ENCODE assay signal across 8 cellular contexts in genomic region chr2:20822535-20823490, GRCh38. TPM values are rescaled to one million over a fixed set of nuclear protein-coding genes. Genes with fewer than 3 reads are reported as not detected.
DNase-seq lines count a peak whose midpoint lies in the region; ATAC-seq and TF ChIP-seq lines count a peak whose summit lies in the region.

TSS of gene LDAH (minus strand) at chr2:20823101. CDS start at chr2:20801463, 21,638 bp downstream.

- peak within 1 kb of the TSS; percentile 89 for H2AFZ ChIP-seq in SU-DHL-6 (ENCODE audit: low read depth, low read length, severe bottlenecking)

- peaks cover 5% of the 10 kb centered on the region for H3K36me3 Mint-ChIP-seq in activated naive CD8-positive, alpha-beta T cell treated with anti-CD3 and anti-CD28 coated beads, Interleukin-2, amount 10 ng/mL, durations not matched to agents 7 days and 5 days

- ATAC-seq in HG02623 (IDR thresholded peaks at IDR 0.05; ENCODE audit: unreplicated experiment) (peak; percentile 88), Right ventricle myocardium inferior (peak; percentile 95)
- ATAC-seq in activated naive CD8-positive, alpha-beta T cell treated with anti-CD3 and anti-CD28 coated beads, Interleukin-2, amount 10 ng/mL, durations not matched to agents 7 days and 5 days (ENCODE audit: low read depth): peak; percentile 89

- peak within 1 kb of the TSS; percentile 94 for H3K4me3 Mint-ChIP-seq in activated naive CD8-positive, alpha-beta T cell treated with anti-CD3 and anti-CD28 coated beads, Interleukin-2, amount 10 ng/mL, durations not matched to agents 7 days and 5 days

- H3K4me3 ChIP-seq in SU-DHL-6 (ENCODE audit: insufficient read depth, low read length, poor library complexity, severe bottlenecking): peak within 1 kb of the TSS; percentile 86
- H3K4me3 ChIP-seq in ovary: peak within 1 kb of the TSS; percentile 67
- H3K4me3 ChIP-seq in thymus (ENCODE audit: low read length): peak within 1 kb of the TSS; percentile 76

- peaks cover 2% of the 10 kb centered on the region for H3K27me3 Mint-ChIP-seq in activated naive CD8-positive, alpha-beta T cell treated with anti-CD3 and anti-CD28 coated beads, Interleukin-2, amount 10 ng/mL, durations not matched to agents 7 days and 5 days

- peak within 1 kb of the TSS; percentile 97 for H3K4me2 ChIP-seq in SU-DHL-6 (ENCODE audit: low read depth, low read length, poor library complexity, severe bottlenecking)

- no peaks in the 10 kb centered on the region; the same call in 1 of the 2 replicates for H4K20me1 ChIP-seq in SU-DHL-6 (ENCODE audit: low read depth, low read length)

- no peaks in the 10 kb centered on the region for H3K9me3 Mint-ChIP-seq in activated naive CD8-positive, alpha-beta T cell treated with anti-CD3 and anti-CD28 coated beads, Interleukin-2, amount 10 ng/mL, durations not matched to agents 7 days and 5 days

- H3K27me3 ChIP-seq in SU-DHL-6 (ENCODE audit: low read length) (no peaks in the 10 kb centered on the region), ovary (no peaks in the 10 kb centered on the region), thymus (ENCODE audit: control insufficient read depth, insufficient read depth) (no peaks in the 10 kb centered on the region)

- TF ChIP-seq CTCF in GM10266 (IDR thresholded peaks at IDR 0.05; ENCODE audit: control insufficient read depth, insufficient read depth, low read depth, missing control alignments) (no peak), SU-DHL-6 (IDR thresholded peaks at IDR 0.05; ENCODE audit: insufficient read depth, low read length, poor library complexity, severe bottlenecking) (no peak), ovary (IDR thresholded peaks at IDR 0.05) (peak in 1 of 3 donors; percentile 18)

- H3K4me1 ChIP-seq in ovary (ENCODE audit: insufficient read depth) (no peaks in the 10 kb centered on the region), thymus (ENCODE audit: control insufficient read depth, insufficient read depth, low read length) (no peaks in the 10 kb centered on the region)

- H3K79me2 ChIP-seq in SU-DHL-6 (ENCODE audit: insufficient read depth, low read length): peaks cover 29% of the 10 kb centered on the region

- H3K9me3 ChIP-seq in SU-DHL-6 (ENCODE audit: insufficient read depth, low read length): no peaks in the 10 kb centered on the region
- no peaks in the 10 kb centered on the region for H3K9me3 ChIP-seq in ovary
- H3K9me3 ChIP-seq in thymus (ENCODE audit: control insufficient read depth): no peaks in the 10 kb centered on the region

- H3K36me3 ChIP-seq in SU-DHL-6 (ENCODE audit: low read length): peaks cover 5% of the 10 kb centered on the region; the same call in 1 of the 2 replicates
- H3K36me3 ChIP-seq in ovary: no peaks in the 10 kb centered on the region
- no peaks in the 10 kb centered on the region for H3K36me3 ChIP-seq in thymus (ENCODE audit: control insufficient read depth, insufficient read depth)

- intact Hi-C loops in Right ventricle myocardium inferior (cut with DNase I): no loop called here
- intact Hi-C loops in ovary (cut with DNase I): no loop called here

- peaks cover 15% of the 10 kb centered on the region for H3K4me1 Mint-ChIP-seq in activated naive CD8-positive, alpha-beta T cell treated with anti-CD3 and anti-CD28 coated beads, Interleukin-2, amount 10 ng/mL, durations not matched to agents 7 days and 5 days

- H3F3A ChIP-seq in SU-DHL-6 (ENCODE audit: insufficient read depth): 0 out of 2 replicates have a peak, but pooled peaks cover 5% of the 10 kb centered on the region

- WGBS in ovary, 3 donors: 0 to 1% (median 0%) methylated on average over 37 to 46 of the region's 46 CpGs
- WGBS in thymus: under 1% methylated on average over 46 of the region's 46 CpGs

- peak; percentile 67 for TF ChIP-seq EP300 in ovary (IDR thresholded peaks at IDR 0.05)

- no peaks in the 10 kb centered on the region for H3K9me2 ChIP-seq in SU-DHL-6 (replicated peaks; ENCODE audit: insufficient read depth, low read length)

- H3K27ac Mint-ChIP-seq in activated naive CD8-positive, alpha-beta T cell treated with anti-CD3 and anti-CD28 coated beads, Interleukin-2, amount 10 ng/mL, durations not matched to agents 7 days and 5 days: peak within 1 kb of the TSS; percentile 96

- POLR2A ChIA-PET in activated naive CD8-positive, alpha-beta T cell treated with anti-CD3 and anti-CD28 coated beads, Interleukin-2, amount 10 ng/mL, durations not matched to agents 7 days and 5 days (lab: Charles Lee): interaction anchor here (0.6 to 1.4 kb wide), 3 partner anchors 172 to 1476 kb away, joined by 3 to 6 read pairs (median 6); partner anchors contain the start of gene HS1BP3

- TF ChIP-seq POLR2A in ovary (IDR thresholded peaks at IDR 0.05): peak; percentile 63

- peak within 1 kb of the TSS; percentile 97 for H3K9ac ChIP-seq in SU-DHL-6 (ENCODE audit: low read length)

- H3K27ac ChIP-seq in SU-DHL-6 (ENCODE audit: low read depth, low read length) (peak within 1 kb of the TSS; percentile 71), ovary (peak within 1 kb of the TSS; percentile 50 to 80), thymus (ENCODE audit: low read depth) (peak within 1 kb of the TSS; percentile 97)

- DNase-seq in GM10266 (ENCODE audit: extremely low spot score) (peak; percentile 85), NCI-H1105 (lab: John Stamatoyannopoulos, UW) (peak; percentile 92), Right ventricle myocardium inferior (ENCODE audit: missing footprints) (peak; percentile 94), ovary (peak; percentile 95 to 98 (median 97))
- DNase-seq in activated naive CD8-positive, alpha-beta T cell treated with anti-CD3 and anti-CD28 coated beads, Interleukin-2, amount 10 ng/mL, durations not matched to agents 7 days and 5 days: peak; percentile 90

RNA-seq across cellular contexts. Expression of gene LDAH, which starts in this region (rescaled TPM):
- 10 to 100 TPM; 19.1 to 21.8 TPM for total RNA-seq in activated naive CD8-positive, alpha-beta T cell treated with anti-CD3 and anti-CD28 coated beads, Interleukin-2, amount 10 ng/mL, durations not matched to agents 7 days and 5 days
- 5.8 TPM for total RNA-seq in Right ventricle myocardium inferior
- 10 to 100 TPM in 4 of 7 donors, 1 to 10 TPM in 3; 4.0 to 16.5 (median 11.0) TPM for total RNA-seq in ovary
- 10 to 100 TPM in 1 of 2 donors, 1 to 10 TPM in 1; 6.3 to 21.0 TPM for polyA plus RNA-seq in ovary
- 10.1 TPM for polyA plus RNA-seq in thymus

Comparison
In these comparisons a context has a peak if more than half of its experiments do, and no peak if none do; other contexts are left out.
1. Peak in every context shown above with its lines: DNase-seq, ATAC-seq, H3K4me3 ChIP-seq and H3K27ac ChIP-seq.